In genomic region chr2:236047176-236047575, GRCh38 we compare ENCODE assay signal across 19 cellular contexts.
DNase-seq lines count a peak whose midpoint lies in the region; ATAC-seq, FAIRE-seq and TF ChIP-seq lines count a peak whose summit lies in the region.
"Had no signal": no experiment of that assay in that cellular context is flagged by ENCODE, and none has a peak within 500 bp of the region (broad histone marks: within the 10 kb centered on the region; RNA-seq: fewer than 3 reads in every experiment).

No MANE protein-coding gene starts in this region.

- peaks cover 31% of the 10 kb centered on the region for H3K4me1 Mint-ChIP-seq in Calu3 (ENCODE audit: low read depth, unreplicated experiment)
- H3K4me1 Mint-ChIP-seq: B cell, CD14-positive monocyte had no signal

- no peak for ATAC-seq in GM12878

- WGBS in GM12878 (ENCODE audit: insufficient coverage, insufficient replicate concordance, low lambda C conversion rate, missing lambda C conversion rate): 37% methylated on average over 10 of the region's 10 CpGs

- H3K4me3 Mint-ChIP-seq in Calu3 (ENCODE audit: low read depth, unreplicated experiment): no peak overlapping the region
- H3K4me3 Mint-ChIP-seq: B cell; CD14-positive monocyte; CD4-positive, alpha-beta T cell; CD8-positive, alpha-beta memory T cell had no signal

- no peaks in the 10 kb centered on the region for H3K9me3 Mint-ChIP-seq in Calu3 (ENCODE audit: low read depth, unreplicated experiment)
- H3K9me3 Mint-ChIP-seq: CD4-positive, alpha-beta T cell; CD8-positive, alpha-beta memory T cell had no signal

- FAIRE-seq in GM12878 (lab: Jason Lieb, UNC): no peak
- FAIRE-seq: A204.1, G401.6, GM19239, H1 had no signal

- no peaks in the 10 kb centered on the region for H3K9me3 ChIP-seq in GM12878 (replicated peaks; ENCODE audit: control insufficient read depth, insufficient read depth, low read length)
- H3K9me3 ChIP-seq: BLaER1 had no signal

- no TSS peak for BruUV-seq in Calu3 (replicated peaks; lab: Mats Ljungman, UMichigan)
- BruUV-seq in GM12878 (replicated peaks; lab: Mats Ljungman, UMichigan): no TSS peak

- H3K4me3 ChIP-seq in GM12878: no peak overlapping the region
- H3K4me3 ChIP-seq: BLaER1, GM23248 had no signal

- intact Hi-C loops in Calu3 (cut with micrococcal nuclease; ENCODE audit: unreplicated experiment) (no loop called here), GM12878 (cut with micrococcal nuclease; ENCODE audit: unreplicated experiment) (no loop called here)

- no peak overlapping the region for H3K9ac ChIP-seq in GM12878 (ENCODE audit: control insufficient read depth, insufficient read depth, low read length)
- H3K9ac ChIP-seq: BLaER1, GM23248 had no signal

- H3K27ac Mint-ChIP-seq in Calu3 (ENCODE audit: unreplicated experiment): peak overlapping the region; percentile 58
- H3K27ac Mint-ChIP-seq: B cell; CD14-positive monocyte; CD4-positive, alpha-beta T cell had no signal

- SMC1A ChIA-PET in GM12878 (lab: Charles Lee; ENCODE audit: uncharacterized antibody, unreplicated experiment): no interaction called here

- no peaks in the 10 kb centered on the region for H3K36me3 ChIP-seq in GM12878 (ENCODE audit: control insufficient read depth in 2 of 2, insufficient read depth in 2 of 2, low read length in 1 of 2)

- no peak for DNase-seq in Calu3
- DNase-seq in GM12878 (ENCODE audit: low read depth, low spot score): no peak
- peak; percentile 51 for DNase-seq in mesenteric fat pad (ENCODE audit: low spot score)
- no peak for DNase-seq in medulla oblongata (ENCODE audit: extremely low spot score)
- no peak for DNase-seq in hepatic stellate cell (ENCODE audit: low spot score)
- no peak for DNase-seq in amygdala (lab: John Stamatoyannopoulos, UW)
- DNase-seq: CD4-positive, alpha-beta T cell; CD8-positive, alpha-beta memory T cell; DMS79 treated with DMSO at 0.1 percent for 48 hours; GM23248; H7; HCEC 1CT had no signal

- no peak for TF ChIP-seq EP300 in GM12878 (IDR thresholded peaks at IDR 0.05; ENCODE audit: borderline replicate concordance in 1 of 2, control insufficient read depth in 1 of 2, low read depth in 2 of 2, low read length in 2 of 2)

- H4K20me1 ChIP-seq in GM12878 (ENCODE audit: control insufficient read depth, insufficient read depth): no peaks in the 10 kb centered on the region
- H4K20me1 ChIP-seq: BLaER1 had no signal

- POLR2A ChIA-PET in GM12878 (lab: Charles Lee): no interaction called here

- H3K27me3 Mint-ChIP-seq in Calu3 (ENCODE audit: unreplicated experiment): no peaks in the 10 kb centered on the region
- H3K27me3 Mint-ChIP-seq: B cell; CD8-positive, alpha-beta memory T cell had no signal

- H2AFZ ChIP-seq in GM12878 (ENCODE audit: control insufficient read depth, low read depth, low read length): no peak overlapping the region
- H2AFZ ChIP-seq: GM23248 had no signal

- TF ChIP-seq RAD21 in GM12878 (IDR thresholded peaks at IDR 0.05; ENCODE audit: insufficient read depth, low read depth, low read length): no peak

- TF ChIP-seq POLR2A in GM12878 (IDR thresholded peaks at IDR 0.05; ENCODE audit: low read depth, low read length): no peak

- no peak for TF ChIP-seq CTCF in Calu3 (IDR thresholded peaks at IDR 0.05; ENCODE audit: unreplicated experiment)
- TF ChIP-seq CTCF in GM12878 (IDR thresholded peaks at IDR 0.05 in 2 of 3, conservative IDR thresholded peaks at IDR 0.05 in 1 of 3; ENCODE audit: control insufficient read depth in 2 of 3, extremely low read depth in 1 of 3, insufficient read depth in 1 of 3, low read depth in 3 of 3, low read length in 3 of 3): no peak

- no peaks in the 10 kb centered on the region for H3K4me1 ChIP-seq in GM12878 (ENCODE audit: control insufficient read depth, insufficient read depth, low read length)

- CTCF ChIA-PET in Calu3 (lab: Charles Lee): no interaction called here
- CTCF ChIA-PET in GM12878 (lab: Yijun Ruan, JAX): no interaction called here

- RAD21 ChIA-PET in GM12878 (lab: Charles Lee; ENCODE audit: unreplicated experiment): no interaction called here

- no peaks in the 10 kb centered on the region; a peak in 2 of 4 replicates for H3K27me3 ChIP-seq in GM12878 (replicated peaks in 1 of 2; ENCODE audit: control insufficient read depth in 2 of 2, insufficient read depth in 2 of 2, low read length in 1 of 2)
- H3K27me3 ChIP-seq: BLaER1 had no signal

- in situ Hi-C loops in GM12878 (cut with MboI): no loop called here

- H3K4me2 ChIP-seq in GM12878 (ENCODE audit: control insufficient read depth, insufficient read depth): no peak overlapping the region
- H3K4me2 ChIP-seq: BLaER1 had no signal

- no peak overlapping the region for H3K27ac ChIP-seq in GM12878 (ENCODE audit: control insufficient read depth, insufficient read depth)
- H3K27ac ChIP-seq: BLaER1, GM23248 had no signal

- H3K79me2 ChIP-seq in GM12878 (ENCODE audit: control insufficient read depth, insufficient read depth, low read length): no peaks in the 10 kb centered on the region

- peaks cover 28% of the 10 kb centered on the region for H3K36me3 Mint-ChIP-seq in Calu3 (ENCODE audit: insufficient read depth, unreplicated experiment)
- H3K36me3 Mint-ChIP-seq: CD14-positive monocyte had no signal

TF ChIP-seq in GM12878, 131 proteins besides CTCF, POLR2A, EP300 and RAD21:
- TF ChIP-seq ZBTB11 (CRISPR knock-in tag; IDR thresholded peaks at IDR 0.05) (no peak), USF1 (IDR thresholded peaks at IDR 0.05; ENCODE audit: borderline replicate concordance, extremely low read length, insufficient read depth, low read depth, low read length) (peak; percentile 6), BRCA1 (IDR thresholded peaks at IDR 0.05; ENCODE audit: low read depth, low read length) (no peak)
